8 cellular contexts compared by ENCODE assay signal in genomic region chr2:214809751-214810564, GRCh38. TPM values are rescaled to one million over a fixed set of nuclear protein-coding genes. Genes with fewer than 3 reads are reported as not detected.
A peak's percentile ranks its signal among the peaks of the same experiment; 100 is the strongest.
DNase-seq lines count a peak whose midpoint lies in the region; TF ChIP-seq lines count a peak whose summit lies in the region.

No MANE protein-coding gene starts in this region.

- H2AK5ac ChIP-seq in H9 (ENCODE audit: insufficient read length, low read length), result no peak overlapping the region

- no peak overlapping the region for H3K56ac ChIP-seq in H9 (ENCODE audit: insufficient read length, low read depth, low read length)

- no peak overlapping the region for H3K14ac ChIP-seq in H9 (ENCODE audit: insufficient read depth, low read length)

- H4K8ac ChIP-seq in H9 (replicated peaks; ENCODE audit: insufficient read length, low read depth, low read length), result no peak overlapping the region

- DNase-seq in G401 (ENCODE audit: low spot score), result peak; percentile 70
- DNase-seq in H9, result peak; percentile 99
- DNase-seq in M059J (ENCODE audit: low read depth), result peak; percentile 95
- peak; percentile 95 for DNase-seq in SHP77 treated with DMSO at 0.1 percent for 48 hours (lab: John Stamatoyannopoulos, UW)
- DNase-seq in activated gamma-delta T cell treated with Interleukin-2 at 50 U/mL for 16 hours, result peak; percentile 98
- DNase-seq in foreskin melanocyte, result peak; percentile 94
- DNase-seq in stromal cell of bone marrow (ENCODE audit: low read depth), result peak; percentile 94

- H2BK12ac ChIP-seq in H9 (ENCODE audit: insufficient read length, low read depth, low read length), result no peak overlapping the region

- no peak for TF ChIP-seq CTCF in H9 (conservative IDR thresholded peaks at IDR 0.05)

- H4K5ac ChIP-seq in H9 (ENCODE audit: insufficient read length, low read depth, low read length), result no peak overlapping the region

- H3K36me3 ChIP-seq in neuron (ENCODE audit: insufficient read depth, low read length), result no peaks in the 10 kb centered on the region

- H3K27me3 ChIP-seq in H9 (ENCODE audit: insufficient read depth, low read length) (no peaks in the 10 kb centered on the region; the same call in 1 of the 2 replicates), neuron (ENCODE audit: insufficient read depth, low read length) (no peaks in the 10 kb centered on the region)

- H3K4me1 ChIP-seq in H9 (ENCODE audit: insufficient read depth, low read length) (peaks cover 12% of the 10 kb centered on the region; the same call in 1 of the 2 replicates), neuron (ENCODE audit: insufficient read depth, low read length) (peaks cover 19% of the 10 kb centered on the region)

- in situ Hi-C loops in G401 (cut with HindIII; ENCODE audit: low sequenced_read_pairs), result no loop called here

- H3K4me1 Mint-ChIP-seq in H9, result peaks cover 44 to 45% of the 10 kb centered on the region in 2 experiments

- H3K9me3 ChIP-seq in H9 (ENCODE audit: control insufficient read depth, low read depth, low read length), result no peaks in the 10 kb centered on the region
- no peaks in the 10 kb centered on the region for H3K9me3 ChIP-seq in neuron (ENCODE audit: low read length)

- peaks cover 0 to 2% of the 10 kb centered on the region in 2 experiments; a peak in 1 of 5 replicates for H3K9me3 Mint-ChIP-seq in H9

- H2AFZ ChIP-seq in H9 (ENCODE audit: low read length) (no peak overlapping the region), neuron (ENCODE audit: low read depth, low read length) (peak overlapping the region; percentile 98)

- no peak overlapping the region for H2BK120ac ChIP-seq in H9 (ENCODE audit: low read depth, low read length, poor library complexity, severe bottlenecking)

- peak overlapping the region; percentile 90 to 97 for H3K4me3 Mint-ChIP-seq in H9

- H3K79me2 ChIP-seq in H9 (ENCODE audit: insufficient read depth, low read length), result peaks cover 14% of the 10 kb centered on the region; the same call in 1 of the 2 replicates

- peak overlapping the region; percentile 72 to 91 (median 72); a peak in 6 of 7 replicates for H3K27ac Mint-ChIP-seq in H9

- H3T11ph ChIP-seq in H9 (ENCODE audit: low read length), result no peak overlapping the region

- no peak overlapping the region for H3K4ac ChIP-seq in H9 (ENCODE audit: low read depth, low read length)

- H3K18ac ChIP-seq in H9 (ENCODE audit: insufficient read length, low read depth, low read length), result no peak overlapping the region

- H3K79me1 ChIP-seq in H9 (ENCODE audit: insufficient read depth, low read depth, low read length, poor library complexity, severe bottlenecking), result peaks cover 5% of the 10 kb centered on the region

- H3K27ac ChIP-seq in H9 (ENCODE audit: insufficient read length, low read depth, low read length), result no peak overlapping the region

- H3K36me3 Mint-ChIP-seq in H9 (ENCODE audit: insufficient read depth in 1 of 3, low read depth in 3 of 3), result peaks cover 3 to 11% (median 7%) of the 10 kb centered on the region in 3 experiments; a peak in 4 of 7 replicates

- H3K4me2 ChIP-seq in H9 (ENCODE audit: insufficient read depth, insufficient read length, low read length), result peak overlapping the region; percentile 89

- H3K9ac ChIP-seq in H9 (ENCODE audit: extremely low read depth, insufficient read length, low read length), result peak overlapping the region; percentile 57

- peaks cover 5% of the 10 kb centered on the region for H3K23me2 ChIP-seq in H9 (ENCODE audit: insufficient read length, low read depth, low read length, poor library complexity, severe bottlenecking)

- H2BK20ac ChIP-seq in H9 (ENCODE audit: low read depth, low read length, poor library complexity, severe bottlenecking), result no peak overlapping the region

- H2BK5ac ChIP-seq in H9 (ENCODE audit: insufficient read length, low read length), result no peak overlapping the region

- peak overlapping the region; percentile 97 for H3K4me3 ChIP-seq in neuron (ENCODE audit: low read length)

- no peaks in the 10 kb centered on the region for H4K20me1 ChIP-seq in H9 (ENCODE audit: control insufficient read depth, insufficient read depth, insufficient read length)

- H3K27me3 Mint-ChIP-seq in H9 (ENCODE audit: low read depth), result peaks cover 10% of the 10 kb centered on the region

- no peak overlapping the region for H4K91ac ChIP-seq in H9 (ENCODE audit: insufficient read length, low read depth, low read length)

- no peak overlapping the region for H3K23ac ChIP-seq in H9 (ENCODE audit: insufficient read length, low read depth, low read length)

- WGBS in H9 (ENCODE audit: extremely low coverage, insufficient read length, low lambda C conversion rate), result no CpG with 5 or more reads among the region's 63 CpGs

- H2BK15ac ChIP-seq in H9 (ENCODE audit: low read depth, low read length), result no peak overlapping the region

RNA-seq across cellular contexts. Expression of gene BARD1, which starts 0.5 kb away (rescaled TPM):
- 8.8 and 9.2 TPM in 2 replicates for total RNA-seq in G401 (2014; rRNA removed; shearing (Covaris generic))
- total RNA-seq in H9 (2021), result 30.6 and 34.6 TPM in 2 replicates
- 24.2 and 33.8 TPM in 2 replicates for total RNA-seq in M059J (2014; rRNA removed; shearing (Covaris generic))
